15 cellular contexts compared by ENCODE assay signal in the genomic region with DNA sequence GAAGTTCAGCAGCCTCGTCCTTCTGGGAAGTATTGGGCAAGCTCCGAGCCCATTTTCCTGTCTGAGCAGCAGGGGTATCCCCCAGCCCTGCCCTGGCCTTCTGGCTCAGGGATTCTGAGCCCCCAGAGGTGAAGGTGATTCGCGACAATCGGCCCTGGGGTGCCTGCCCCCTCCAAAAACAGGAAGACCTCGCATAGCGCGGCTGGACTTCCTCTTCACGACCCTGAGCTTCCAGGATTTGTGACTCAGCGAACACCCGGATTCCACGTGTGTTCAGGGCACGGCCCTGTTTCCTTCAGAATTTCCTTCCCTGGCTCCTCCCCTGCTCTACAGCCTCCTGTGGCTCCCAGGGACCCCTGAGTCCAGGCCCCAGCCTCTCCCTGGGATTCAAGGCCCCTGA. TPM values are rescaled to one million over a fixed set of nuclear protein-coding genes. Genes with fewer than 3 reads are reported as not detected.
A peak's percentile ranks its signal among the peaks of the same experiment; 100 is the strongest.
DNase-seq lines count a peak whose midpoint lies in the region; ATAC-seq and TF ChIP-seq lines count a peak whose summit lies in the region.
"Had no signal": no experiment of that assay in that cellular context is flagged by ENCODE, and none has a peak within 500 bp of the region (broad histone marks: within the 10 kb centered on the region; RNA-seq: fewer than 3 reads in every experiment).

A gene with protein sequence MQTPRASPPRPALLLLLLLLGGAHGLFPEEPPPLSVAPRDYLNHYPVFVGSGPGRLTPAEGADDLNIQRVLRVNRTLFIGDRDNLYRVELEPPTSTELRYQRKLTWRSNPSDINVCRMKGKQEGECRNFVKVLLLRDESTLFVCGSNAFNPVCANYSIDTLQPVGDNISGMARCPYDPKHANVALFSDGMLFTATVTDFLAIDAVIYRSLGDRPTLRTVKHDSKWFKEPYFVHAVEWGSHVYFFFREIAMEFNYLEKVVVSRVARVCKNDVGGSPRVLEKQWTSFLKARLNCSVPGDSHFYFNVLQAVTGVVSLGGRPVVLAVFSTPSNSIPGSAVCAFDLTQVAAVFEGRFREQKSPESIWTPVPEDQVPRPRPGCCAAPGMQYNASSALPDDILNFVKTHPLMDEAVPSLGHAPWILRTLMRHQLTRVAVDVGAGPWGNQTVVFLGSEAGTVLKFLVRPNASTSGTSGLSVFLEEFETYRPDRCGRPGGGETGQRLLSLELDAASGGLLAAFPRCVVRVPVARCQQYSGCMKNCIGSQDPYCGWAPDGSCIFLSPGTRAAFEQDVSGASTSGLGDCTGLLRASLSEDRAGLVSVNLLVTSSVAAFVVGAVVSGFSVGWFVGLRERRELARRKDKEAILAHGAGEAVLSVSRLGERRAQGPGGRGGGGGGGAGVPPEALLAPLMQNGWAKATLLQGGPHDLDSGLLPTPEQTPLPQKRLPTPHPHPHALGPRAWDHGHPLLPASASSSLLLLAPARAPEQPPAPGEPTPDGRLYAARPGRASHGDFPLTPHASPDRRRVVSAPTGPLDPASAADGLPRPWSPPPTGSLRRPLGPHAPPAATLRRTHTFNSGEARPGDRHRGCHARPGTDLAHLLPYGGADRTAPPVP (minus strand): TSS at position 116 of the 400 bp plus-strand sequence. CDS start 1,227 bp downstream, outside the sequence.

- H3K4me3 ChIP-seq in brain microvascular endothelial cell (ENCODE audit: low read depth, low read length) = no peak within 1 kb of the TSS
- peak within 1 kb of the TSS; percentile 37 to 49 for H3K4me3 ChIP-seq in right atrium auricular region
- peak within 1 kb of the TSS in 1 of 2 experiments; percentile 43; a peak in 1 of 4 replicates for H3K4me3 ChIP-seq in SK-N-SH (ENCODE audit: low read depth in 2 of 2, low read length in 1 of 2)

- H3K4me1 Mint-ChIP-seq in CD14-positive monocyte (peaks cover 60% of the 10 kb centered on the region), progenitor cell of endocrine pancreas (ENCODE audit: low read depth) (no peaks in the 10 kb centered on the region)

- in situ Hi-C loops in brain microvascular endothelial cell (cut with HindIII; ENCODE audit: low pct_ligation_motif_present, low sequenced_read_pairs) = no loop called here

- H3F3A ChIP-seq in SK-N-SH (replicated peaks; ENCODE audit: insufficient read depth) = peaks cover 14% of the 10 kb centered on the region

- H3K27ac ChIP-seq in brain microvascular endothelial cell (no peak within 1 kb of the TSS), right atrium auricular region (peak within 1 kb of the TSS; percentile 52 to 75), SK-N-SH (ENCODE audit: low read depth in 2 of 2, low read length in 1 of 2) (no peak within 1 kb of the TSS)
- H3K27ac ChIP-seq: SK-N-MC had no signal

- no peaks in the 10 kb centered on the region for H3K9me3 ChIP-seq in right atrium auricular region
- no peaks in the 10 kb centered on the region for H3K9me3 ChIP-seq in SK-N-SH

- H4K20me1 ChIP-seq in SK-N-SH (ENCODE audit: insufficient read depth) = no peaks in the 10 kb centered on the region

- peaks cover 0 to 2% (median 0%) of the 10 kb centered on the region in 7 donors for H3K9me3 Mint-ChIP-seq in CD14-positive monocyte
- H3K9me3 Mint-ChIP-seq in progenitor cell of endocrine pancreas (ENCODE audit: low read depth) = no peaks in the 10 kb centered on the region
- H3K9me3 Mint-ChIP-seq: activated CD4-positive, alpha-beta memory T cell treated with anti-CD3 and anti-CD28 coated beads, Interleukin-2, amount 10 ng/mL, durations not matched to agents 7 days and 5 days; naive B cell; type B pancreatic cell had no signal

- no peaks in the 10 kb centered on the region for H3K9me2 ChIP-seq in SK-N-SH

- H3K4me1 ChIP-seq in right atrium auricular region (peaks cover 0 to 15% of the 10 kb centered on the region in 2 donors), SK-N-SH (ENCODE audit: control insufficient read depth in 1 of 2, insufficient read depth in 2 of 2, low read depth in 1 of 2, low read length in 1 of 2) (peaks cover 0 to 8% of the 10 kb centered on the region in 2 experiments; a peak in 1 of 4 replicates)

- no peak for ATAC-seq in HG02610 (IDR thresholded peaks at IDR 0.05; ENCODE audit: unreplicated experiment)

- CTCF ChIA-PET in SK-N-SH (lab: Yijun Ruan, JAX) = interaction anchor here (0.8 to 3.3 kb wide), 12 partner anchors 11 to 78 kb away, joined by 3 to 24 read pairs (median 6); a partner anchor contains a TSS

- H3K36me3 Mint-ChIP-seq in CD14-positive monocyte (peaks cover 0 to 3% of the 10 kb centered on the region in 2 donors), progenitor cell of endocrine pancreas (ENCODE audit: insufficient read depth) (peaks cover 6% of the 10 kb centered on the region)
- H3K36me3 Mint-ChIP-seq: naive B cell, type B pancreatic cell had no signal

- H2AFZ ChIP-seq in SK-N-SH (ENCODE audit: low read depth) = no peak within 1 kb of the TSS

- peak within 1 kb of the TSS; percentile 66 to 69 for H3K4me3 Mint-ChIP-seq in CD14-positive monocyte
- no peak within 1 kb of the TSS for H3K4me3 Mint-ChIP-seq in progenitor cell of endocrine pancreas (ENCODE audit: low read depth)
- H3K4me3 Mint-ChIP-seq: activated CD4-positive, alpha-beta memory T cell treated with anti-CD3 and anti-CD28 coated beads, Interleukin-2, amount 10 ng/mL, durations not matched to agents 7 days and 5 days; naive B cell; type B pancreatic cell had no signal

- no peak within 1 kb of the TSS for H3K9ac ChIP-seq in SK-N-SH

- DNase-seq in CD14-positive monocyte (ENCODE audit: low spot score) (peak; percentile 93), brain microvascular endothelial cell (peak; percentile 9), right atrium auricular region (ENCODE audit: low spot score) (peak; percentile 68), progenitor cell of endocrine pancreas (ENCODE audit: low spot score, unreplicated experiment) (no peak), cerebellar nuclear complex (lab: John Stamatoyannopoulos, UW) (no peak), T-helper 1 cell (no peak), SK-N-SH (no peak)
- DNase-seq: activated CD4-positive, alpha-beta memory T cell treated with anti-CD3 and anti-CD28 coated beads, Interleukin-2, amount 10 ng/mL, durations not matched to agents 7 days and 5 days; KBM-7; naive B cell; NCI-H446; stimulated activated CD4-positive, alpha-beta T cell treated with anti-CD3 and anti-CD28 coated beads, Interleukin-4, amount 100 ng/mL, for 4 hours had no signal

- no peak for TF ChIP-seq RAD21 in SK-N-SH (IDR thresholded peaks at IDR 0.05; ENCODE audit: low read length)

- H3K36me3 ChIP-seq in brain microvascular endothelial cell (replicated peaks) (no peaks in the 10 kb centered on the region), right atrium auricular region (no peaks in the 10 kb centered on the region), SK-N-SH (replicated peaks in 1 of 2; ENCODE audit: control insufficient read depth in 1 of 2, insufficient read depth in 2 of 2, low read length in 1 of 2) (no peaks in the 10 kb centered on the region)

- 79% methylated on average over 11 of the region's 13 CpGs for WGBS in SK-N-SH (ENCODE audit: low lambda C conversion rate)

- intact Hi-C loops in CD14-positive monocyte (cut with micrococcal nuclease) = loop anchor here in 1 of 2 donors (2.0 kb wide), 2 partner anchors 15 to 19 kb away; a partner anchor contains a TSS

- no peaks in the 10 kb centered on the region for H3K79me2 ChIP-seq in SK-N-SH (ENCODE audit: insufficient read depth)

- H3K27me3 ChIP-seq in brain microvascular endothelial cell (replicated peaks) (no peaks in the 10 kb centered on the region), right atrium auricular region (no peaks in the 10 kb centered on the region), SK-N-SH (ENCODE audit: insufficient read depth) (no peaks in the 10 kb centered on the region)

- TF ChIP-seq EP300 in SK-N-SH (IDR thresholded peaks at IDR 0.05; ENCODE audit: borderline replicate concordance in 1 of 2, low read depth in 1 of 2, low read length in 1 of 2) = no peak

- POLR2A ChIA-PET in SK-N-SH (lab: Yijun Ruan, JAX) = no interaction called here

- H3K27ac Mint-ChIP-seq in CD14-positive monocyte (peak within 1 kb of the TSS; percentile 69 to 98 (median 97)), progenitor cell of endocrine pancreas (no peak within 1 kb of the TSS)
- H3K27ac Mint-ChIP-seq: activated CD4-positive, alpha-beta memory T cell treated with anti-CD3 and anti-CD28 coated beads, Interleukin-2, amount 10 ng/mL, durations not matched to agents 7 days and 5 days; type B pancreatic cell had no signal

- peaks cover 2 to 19% (median 3%) of the 10 kb centered on the region in 3 donors for H3K27me3 Mint-ChIP-seq in CD14-positive monocyte (ENCODE audit: low read depth in 3 of 3)
- no peaks in the 10 kb centered on the region for H3K27me3 Mint-ChIP-seq in progenitor cell of endocrine pancreas
- H3K27me3 Mint-ChIP-seq: activated CD4-positive, alpha-beta memory T cell treated with anti-CD3 and anti-CD28 coated beads, Interleukin-2, amount 10 ng/mL, durations not matched to agents 7 days and 5 days; type B pancreatic cell had no signal

- no peak within 1 kb of the TSS for H3K4me2 ChIP-seq in SK-N-SH

- TF ChIP-seq CTCF in CD14-positive monocyte (IDR thresholded peaks at IDR 0.05) = no peak
- no peak for TF ChIP-seq CTCF in brain microvascular endothelial cell (IDR thresholded peaks at IDR 0.05; ENCODE audit: low read depth, low read length, missing control alignments)
- TF ChIP-seq CTCF in right atrium auricular region (IDR thresholded peaks at IDR 0.05) = no peak
- TF ChIP-seq CTCF in progenitor cell of endocrine pancreas (IDR thresholded peaks at IDR 0.05; ENCODE audit: unreplicated experiment) = no peak
- TF ChIP-seq CTCF in SK-N-SH (IDR thresholded peaks at IDR 0.05) = no peak

TF ChIP-seq in SK-N-SH, 30 proteins besides CTCF, POLR2A, EP300 and RAD21 (continues in another document):
- no peak for TF ChIP-seq FOSL2 (IDR thresholded peaks at IDR 0.05; ENCODE audit: borderline replicate concordance, low read depth)
- TF ChIP-seq RCOR1 (IDR thresholded peaks at IDR 0.05; ENCODE audit: low read length) = no peak
- TF ChIP-seq NFIC (IDR thresholded peaks at IDR 0.05; ENCODE audit: borderline replicate concordance) = no peak
- TF ChIP-seq, protein P1, sequence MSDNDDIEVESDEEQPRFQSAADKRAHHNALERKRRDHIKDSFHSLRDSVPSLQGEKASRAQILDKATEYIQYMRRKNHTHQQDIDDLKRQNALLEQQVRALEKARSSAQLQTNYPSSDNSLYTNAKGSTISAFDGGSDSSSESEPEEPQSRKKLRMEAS (IDR thresholded peaks at IDR 0.05; ENCODE audit: low read depth) = no peak

RNA-seq across cellular contexts. Expression of the gene that starts here (rescaled TPM):
- polyA plus RNA-seq in CD14-positive monocyte = under 1 TPM; 0.12 to 0.87 TPM
- 10 to 100 TPM in 1 of 2 donors, 1 to 10 TPM in 1; 3.9 to 10.8 TPM for total RNA-seq in right atrium auricular region
- total RNA-seq in progenitor cell of endocrine pancreas = 26.6 and 28.3 TPM in 2 replicates
- 2.0 and 3.7 TPM in 2 replicates for polyA plus RNA-seq in SK-N-SH (2012; rRNA removed)
- polyA plus RNA-seq in SK-N-SH (2012; cell fraction: cytosol; rRNA removed) = 1.2 and 1.9 TPM in 2 replicates
- polyA plus RNA-seq in SK-N-SH (2012; cell fraction: nucleus; rRNA removed) = 1.6 and 1.9 TPM in 2 replicates
- total RNA-seq: activated CD4-positive, alpha-beta memory T cell treated with anti-CD3 and anti-CD28 coated beads, Interleukin-2, amount 10 ng/mL, durations not matched to agents 7 days and 5 days had no signal

Comparison
In these comparisons a context has a peak if more than half of its experiments do, and no peak if none do; other contexts are left out.
1. Peak in DNase-seq in CD14-positive monocyte; RNA of the gene not detected or under 1 TPM.
2. DNase-seq: peak in brain microvascular endothelial cell (single experiment) and right atrium auricular region (single experiment); none in progenitor cell of endocrine pancreas (single experiment), cerebellar nuclear complex (0 of 2), T-helper 1 cell (0 of 5) and SK-N-SH (single experiment).
3. H3K27ac ChIP-seq: peak in right atrium auricular region (2 of 2); none in brain microvascular endothelial cell (single experiment) and SK-N-SH (0 of 2).